In the genomic region with DNA sequence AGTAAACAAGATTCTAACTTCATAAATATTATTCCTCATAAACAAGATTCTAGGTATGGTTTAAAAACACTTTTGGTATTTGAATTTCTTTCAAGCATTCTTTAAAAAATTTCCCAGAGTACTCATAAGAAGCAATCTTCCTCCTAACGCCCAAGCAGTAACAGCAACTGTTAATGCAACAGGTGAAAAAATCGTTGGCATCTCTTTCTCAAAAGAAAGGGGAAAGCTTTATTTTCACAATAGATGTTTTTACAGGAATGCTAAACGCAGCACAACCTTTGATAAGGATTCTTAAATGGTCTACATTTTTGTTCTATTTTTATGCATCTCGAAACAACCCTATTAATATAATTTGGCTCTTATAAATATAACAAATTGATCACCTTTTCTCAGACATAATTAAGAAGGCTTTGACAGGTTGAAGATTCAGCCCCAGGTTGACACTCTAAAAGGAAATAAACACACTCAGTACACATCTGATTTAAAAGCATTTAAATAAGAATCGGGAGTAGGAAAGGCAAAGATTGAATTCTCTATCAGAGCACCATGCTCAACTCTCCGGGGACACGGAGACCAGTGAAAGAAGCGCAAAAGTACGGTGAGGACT, we compare ENCODE assay signal across 9 cellular contexts. TPM values are rescaled to one million over a fixed set of nuclear protein-coding genes. Genes with fewer than 3 reads are reported as not detected.
DNase-seq lines count a peak whose midpoint lies in the region; ATAC-seq, FAIRE-seq and TF ChIP-seq lines count a peak whose summit lies in the region.
"Had no signal": no experiment of that assay in that cellular context is flagged by ENCODE, and none has a peak within 500 bp of the region (broad histone marks: within the 10 kb centered on the region; RNA-seq: fewer than 3 reads in every experiment).

No MANE protein-coding gene starts in this region.

- H3K9me3 ChIP-seq in IMR-90 (ENCODE audit: control insufficient read depth, insufficient read depth, low read length) (no peaks in the 10 kb centered on the region), mononuclear cell (ENCODE audit: low read depth, low read length) (no peaks in the 10 kb centered on the region)

- H3K56ac ChIP-seq in IMR-90 (ENCODE audit: extremely low read depth, insufficient read depth, low read length), result peak overlapping the region; percentile 48

- H2BK15ac ChIP-seq in IMR-90 (ENCODE audit: low read depth, low read length), result peak overlapping the region; percentile 12; the same call in 1 of the 3 replicates

- H3K9me3 Mint-ChIP-seq in activated T-cell treated with anti-CD3 and anti-CD28 coated beads, Interleukin-2, amount 50 U/mL, for 72 hours, result no peaks in the 10 kb centered on the region
- H3K9me3 Mint-ChIP-seq: T-cell had no signal

- peak overlapping the region; percentile 0; the same call in 1 of the 2 replicates for H2AK5ac ChIP-seq in IMR-90 (ENCODE audit: low read depth, low read length)

- H4K20me1 ChIP-seq in IMR-90 (ENCODE audit: insufficient read depth, low read length), result no peaks in the 10 kb centered on the region

- peak overlapping the region; percentile 83 for H3K4me2 ChIP-seq in IMR-90 (ENCODE audit: low read depth, low read length)

- peak overlapping the region; percentile 72 for H3K4me3 ChIP-seq in IMR-90 (ENCODE audit: insufficient read depth, low read depth, low read length)
- H3K4me3 ChIP-seq in bronchial epithelial cell (ENCODE audit: low read depth, low read length), result peak overlapping the region; percentile 94
- H3K4me3 ChIP-seq in mononuclear cell (ENCODE audit: low read length), result peak overlapping the region; percentile 98

- intact Hi-C loops in IMR-90 (cut with micrococcal nuclease), result loop anchor here (5.0 kb wide), 1 partner anchor 45 kb away; no protein-coding TSS in a partner anchor

- H2BK20ac ChIP-seq in IMR-90 (ENCODE audit: low read depth, low read length), result no peak overlapping the region

- no peak overlapping the region for H2AK9ac ChIP-seq in IMR-90 (replicated peaks; ENCODE audit: low read depth, low read length, poor library complexity)

- BruUV-seq in IMR-90 (replicated peaks; lab: Mats Ljungman, UMichigan), result TSS peak; percentile 67

- CTCF ChIA-PET in IMR-90 (lab: Yijun Ruan, JAX), result no interaction called here

- no peaks in the 10 kb centered on the region for H3K27me3 ChIP-seq in IMR-90 (ENCODE audit: control insufficient read depth, insufficient read depth, low read length)
- H3K27me3 ChIP-seq in bronchial epithelial cell (ENCODE audit: control insufficient read depth, insufficient read depth, low read length), result no peaks in the 10 kb centered on the region
- no peaks in the 10 kb centered on the region for H3K27me3 ChIP-seq in mononuclear cell (ENCODE audit: insufficient read depth, low read length)

- TF ChIP-seq CTCF in IMR-90 (conservative IDR thresholded peaks at IDR 0.05; ENCODE audit: low read depth, low read length), result no peak
- TF ChIP-seq CTCF in bronchial epithelial cell (IDR thresholded peaks at IDR 0.05; ENCODE audit: insufficient read depth, low read length, severe bottlenecking), result no peak
- TF ChIP-seq CTCF in GM10266 (IDR thresholded peaks at IDR 0.05; ENCODE audit: control insufficient read depth, insufficient read depth, low read depth, missing control alignments), result no peak

- H3K14ac ChIP-seq in IMR-90 (replicated peaks; ENCODE audit: low read depth, low read length), result peak overlapping the region; percentile 81

- peak overlapping the region; percentile 36 to 52; a peak in 2 of 4 replicates for H4K8ac ChIP-seq in IMR-90 (ENCODE audit: low read depth in 2 of 2, low read length in 2 of 2)

- WGBS in IMR-90 (ENCODE audit: extremely low coverage in 2 of 2, insufficient read length in 1 of 2), 2 experiments, result 0% methylated on average over 4 of the region's 9 CpGs; no CpG with 5 or more reads in 1 of the 2 experiments

- dilution Hi-C loops in IMR-90 (cut with HindIII; ENCODE audit: low sequenced_read_pairs, unreplicated experiment), result no loop called here

- H3K4me1 ChIP-seq in IMR-90 (ENCODE audit: control insufficient read depth, insufficient read depth, low read length) (no peaks in the 10 kb centered on the region), mononuclear cell (ENCODE audit: insufficient read depth, low read length) (peaks cover 13% of the 10 kb centered on the region)

- POLR2A ChIA-PET in IMR-90 (lab: Charles Lee; ENCODE audit: unreplicated experiment), result no interaction called here

- H3K27me3 Mint-ChIP-seq in activated T-cell treated with anti-CD3 and anti-CD28 coated beads, Interleukin-2, amount 50 U/mL, for 72 hours (ENCODE audit: low read depth), result no peaks in the 10 kb centered on the region
- H3K27me3 Mint-ChIP-seq: T-cell had no signal

- peak overlapping the region; percentile 91 for H3K23ac ChIP-seq in IMR-90 (ENCODE audit: low read depth, low read length)

- peak overlapping the region; percentile 52 for H3K4ac ChIP-seq in IMR-90 (ENCODE audit: low read depth, low read length)

- H3K9ac ChIP-seq in IMR-90 (ENCODE audit: low read depth, low read length), result peak overlapping the region; percentile 91

- H3K27ac ChIP-seq in IMR-90 (ENCODE audit: insufficient read depth, low read length), result peak overlapping the region; percentile 88

- in situ Hi-C loops in ACHN (cut with HindIII; ENCODE audit: low pct_ligation_motif_present, low pct_unique_long_range_greater_than_20kb, low sequenced_read_pairs) (no loop called here), IMR-90 (cut with MboI; ENCODE audit: low sequenced_read_pairs) (no loop called here)

- H3K9me1 ChIP-seq in IMR-90 (ENCODE audit: insufficient read depth, low read length), result no peaks in the 10 kb centered on the region

- no peak for TF ChIP-seq RAD21 in IMR-90 (IDR thresholded peaks at IDR 0.05; ENCODE audit: low read length)

- H3K4me1 Mint-ChIP-seq in activated T-cell treated with anti-CD3 and anti-CD28 coated beads, Interleukin-2, amount 50 U/mL, for 72 hours (ENCODE audit: low read depth), result peaks cover 14% of the 10 kb centered on the region

- H4K5ac ChIP-seq in IMR-90 (ENCODE audit: low read depth, low read length), result no peak overlapping the region

- 0 out of 2 replicates have a peak overlapping the region, but pooled peaks have one; percentile 3 for H4K91ac ChIP-seq in IMR-90 (ENCODE audit: insufficient read depth, low read depth, low read length)

- peak overlapping the region; percentile 61; the same call in 1 of the 2 replicates for H3K18ac ChIP-seq in IMR-90 (ENCODE audit: low read depth, low read length)

- no peak for FAIRE-seq in bronchial epithelial cell (lab: Jason Lieb, UNC)

- H3K79me1 ChIP-seq in IMR-90 (ENCODE audit: low read depth in 1 of 2, low read length in 2 of 2), result peaks cover 9 to 21% of the 10 kb centered on the region in 2 experiments

- TF ChIP-seq POLR2A in IMR-90 (IDR thresholded peaks at IDR 0.05; ENCODE audit: low read depth, low read length), result no peak

- no peak overlapping the region for H3K4me3 Mint-ChIP-seq in activated T-cell treated with anti-CD3 and anti-CD28 coated beads, Interleukin-2, amount 50 U/mL, for 72 hours
- H3K4me3 Mint-ChIP-seq: T-cell had no signal

- H3K27ac Mint-ChIP-seq in activated T-cell treated with anti-CD3 and anti-CD28 coated beads, Interleukin-2, amount 50 U/mL, for 72 hours, result no peak overlapping the region
- H3K27ac Mint-ChIP-seq: T-cell had no signal

- H2AFZ ChIP-seq in IMR-90 (replicated peaks; ENCODE audit: low read length, poor library complexity), result peak overlapping the region; percentile 91

- H2BK120ac ChIP-seq in IMR-90 (ENCODE audit: low read depth, low read length), result 0 out of 2 replicates have a peak overlapping the region, but pooled peaks have one; percentile 60

- DNase-seq in ACHN (peak; percentile 21), IMR-90 (no peak), bronchial epithelial cell (ENCODE audit: low read depth) (peak; percentile 10), GM10266 (ENCODE audit: extremely low spot score) (no peak), HK-2 (ENCODE audit: unreplicated experiment) (no peak)
- no peak for DNase-seq in activated naive CD4-positive, alpha-beta T cell (lab: John Stamatoyannopoulos, UW)
- no peak for DNase-seq in activated T-cell treated with anti-CD3 and anti-CD28 coated beads, Interleukin-2, amount 50 U/mL, for 72 hours

- ATAC-seq in IMR-90 (ENCODE audit: low read depth), result no peak
- ATAC-seq in activated T-cell treated with anti-CD3 and anti-CD28 coated beads, Interleukin-2, amount 50 U/mL, for 72 hours (replicated peaks in 1 of 2), result no peak

- H2BK5ac ChIP-seq in IMR-90 (ENCODE audit: low read depth, low read length, poor library complexity, severe bottlenecking), result peak overlapping the region; percentile 96

- H3K36me3 Mint-ChIP-seq in activated T-cell treated with anti-CD3 and anti-CD28 coated beads, Interleukin-2, amount 50 U/mL, for 72 hours (ENCODE audit: insufficient read depth in 2 of 2), result peaks cover 0 to 17% of the 10 kb centered on the region in 2 donors
- H3K36me3 Mint-ChIP-seq: T-cell had no signal

- H3K36me3 ChIP-seq in IMR-90 (ENCODE audit: control insufficient read depth, insufficient read depth, low read length) (no peaks in the 10 kb centered on the region), bronchial epithelial cell (ENCODE audit: control insufficient read depth, insufficient read depth, low read length) (no peaks in the 10 kb centered on the region)

TF ChIP-seq in IMR-90, 13 proteins besides CTCF, POLR2A, EP300 and RAD21 (continues in another document):
- TF ChIP-seq NFE2L2 (IDR thresholded peaks at IDR 0.05; ENCODE audit: low read depth, low read length) (no peak), CHD1 (IDR thresholded peaks at IDR 0.05; ENCODE audit: low read depth, low read length) (no peak), RCOR1 (IDR thresholded peaks at IDR 0.05; ENCODE audit: insufficient replicate concordance, low read length) (no peak), MAFK (IDR thresholded peaks at IDR 0.05; ENCODE audit: low read depth, low read length) (no peak), RFX5 (IDR thresholded peaks at IDR 0.05; ENCODE audit: low read depth, low read length) (no peak), FOS (IDR thresholded peaks at IDR 0.05; ENCODE audit: low read depth, low read length) (no peak)
- TF ChIP-seq, protein P1, sequence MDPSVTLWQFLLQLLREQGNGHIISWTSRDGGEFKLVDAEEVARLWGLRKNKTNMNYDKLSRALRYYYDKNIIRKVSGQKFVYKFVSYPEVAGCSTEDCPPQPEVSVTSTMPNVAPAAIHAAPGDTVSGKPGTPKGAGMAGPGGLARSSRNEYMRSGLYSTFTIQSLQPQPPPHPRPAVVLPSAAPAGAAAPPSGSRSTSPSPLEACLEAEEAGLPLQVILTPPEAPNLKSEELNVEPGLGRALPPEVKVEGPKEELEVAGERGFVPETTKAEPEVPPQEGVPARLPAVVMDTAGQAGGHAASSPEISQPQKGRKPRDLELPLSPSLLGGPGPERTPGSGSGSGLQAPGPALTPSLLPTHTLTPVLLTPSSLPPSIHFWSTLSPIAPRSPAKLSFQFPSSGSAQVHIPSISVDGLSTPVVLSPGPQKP (IDR thresholded peaks at IDR 0.05; ENCODE audit: borderline replicate concordance, low read depth, low read length), result no peak

RNA-seq across cellular contexts. Expression of gene AHI1, which starts 0.6 kb away (rescaled TPM):
- total RNA-seq in IMR-90 (2012; rRNA removed) (19.4 and 25.0 TPM in 2 replicates), bronchial epithelial cell (5.5 and 7.8 TPM in 2 replicates), mononuclear cell (14.1 TPM)
- polyA plus RNA-seq in IMR-90 (2012; rRNA removed), result 7.5 and 9.5 TPM in 2 replicates
- 1.0 and 1.9 TPM in 2 replicates for polyA plus RNA-seq in IMR-90 (2012; cell fraction: cytosol; rRNA removed)
- polyA plus RNA-seq in IMR-90 (2012; cell fraction: nucleus; rRNA removed; ENCODE audit: low replicate concordance), result 3.6 and 36.5 TPM in 2 replicates
- total RNA-seq in activated T-cell treated with anti-CD3 and anti-CD28 coated beads, Interleukin-2, amount 50 U/mL, for 72 hours, result 10 to 100 TPM; 48.7 to 62.8 TPM

Comparison
In these comparisons a context has a peak if more than half of its experiments do, and no peak if none do; other contexts are left out.
1. DNase-seq: peak in ACHN (single experiment) and bronchial epithelial cell (single experiment); none in IMR-90 (single experiment), GM10266 (single experiment), HK-2 (single experiment), activated naive CD4-positive, alpha-beta T cell (0 of 4) and activated T-cell treated with anti-CD3 and anti-CD28 coated beads, Interleukin-2, amount 50 U/mL, for 72 hours (0 of 2).
2. Peak in every context shown above with its lines, with median percentiles within 50 percentile points of each other: H3K4me3 ChIP-seq.